ENCODE assay signal across 23 cellular contexts in the genomic region with DNA sequence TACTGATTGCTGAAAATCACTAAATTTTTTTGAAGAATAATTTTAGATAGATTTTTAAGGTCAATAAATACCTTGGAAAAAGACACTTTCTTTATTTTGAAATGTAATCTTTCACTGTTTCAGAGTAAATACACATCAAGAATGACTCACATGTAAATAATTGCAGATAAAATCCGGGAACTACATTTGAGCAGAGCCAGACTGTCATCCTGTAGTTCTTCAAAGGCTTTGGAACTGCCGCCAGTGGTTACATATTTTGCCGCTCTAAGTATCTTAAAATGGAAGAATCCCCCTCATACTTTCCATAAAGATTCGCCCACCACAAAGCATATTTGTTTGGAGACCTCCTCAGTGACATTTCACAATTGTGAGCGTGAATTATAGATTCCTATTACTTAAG.
A peak's percentile ranks its signal among the peaks of the same experiment; 100 is the strongest.
DNase-seq lines count a peak whose midpoint lies in the region; TF ChIP-seq lines count a peak whose summit lies in the region.
"Had no signal": no experiment of that assay in that cellular context is flagged by ENCODE, and none has a peak within 500 bp of the region (broad histone marks: within the 10 kb centered on the region; RNA-seq: fewer than 3 reads in every experiment).

No MANE protein-coding gene starts in this region.

- DNase-seq in AG08395 (ENCODE audit: low spot score) (peak; percentile 19), LHCN-M2 (ENCODE audit: low read depth) (peak; percentile 48), astrocyte of the hippocampus (ENCODE audit: low read depth, low spot score) (peak; percentile 15), iris pigment epithelial cell (ENCODE audit: low read depth) (peak; percentile 46), Kasumi-1 (lab: John Stamatoyannopoulos, UW) (no peak), NCI-H1105 treated with DMSO at 0.1 percent for 48 hours (lab: John Stamatoyannopoulos, UW) (no peak), lower leg skin (ENCODE audit: low spot score in 2 of 2) (no peak), mucosa of gallbladder (ENCODE audit: low spot score) (no peak)
- DNase-seq: activated CD4-positive, alpha-beta T cell treated with anti-CD3 and anti-CD28 coated beads, Interleukin-2, amount 50 U/mL, for 1 hour; activated naive CD8-positive, alpha-beta T cell treated with anti-CD3 and anti-CD28 coated beads for 36 hours; body of pancreas; effector memory CD8-positive, alpha-beta T cell; mammary epithelial cell; NCI-H2029 treated with DMSO at 0.1 percent for 48 hours; NCI-H345; occipital lobe; stimulated activated CD4-positive, alpha-beta T cell treated with anti-CD3 and anti-CD28 coated beads, Interleukin-2, amount 100 ng/mL, for 48 hours; stimulated activated naive CD4-positive, alpha-beta T cell; T-helper 2 cell had no signal

- no peak overlapping the region for H3K4me3 ChIP-seq in lower leg skin (ENCODE audit: low read depth, poor library complexity, severe bottlenecking)
- H3K4me3 ChIP-seq: BLaER1 treated with 17β-estradiol and CSF1 and Interleukin-3, amounts not matched to agents 10 nM and 100 nM; body of pancreas; esophagus muscularis mucosa; GM23338; thoracic aorta had no signal

- 63 to 77% methylated on average over 5 of the region's 5 CpGs for WGBS in lower leg skin, 2 donors

- TF ChIP-seq POLR2A in lower leg skin (IDR thresholded peaks at IDR 0.05) = no peak

- TF ChIP-seq CTCF in lower leg skin (IDR thresholded peaks at IDR 0.05) = no peak

- intact Hi-C loops in lower leg skin (cut with DNase I; ENCODE audit: low total_unique reads) = no loop called here

Comparison
In these comparisons a context has a peak if more than half of its experiments do, and no peak if none do; other contexts are left out.
1. DNase-seq: peak in AG08395 (single experiment), LHCN-M2 (single experiment), astrocyte of the hippocampus (single experiment) and iris pigment epithelial cell (single experiment); none in Kasumi-1 (0 of 2), NCI-H1105 treated with DMSO at 0.1 percent for 48 hours (single experiment), lower leg skin (0 of 2) and mucosa of gallbladder (single experiment).